11 cellular contexts compared by ENCODE assay signal in genomic region chr11:6746626-6747025, GRCh38. TPM values are rescaled to one million over a fixed set of nuclear protein-coding genes. Genes with fewer than 3 reads are reported as not detected.
DNase-seq lines count a peak whose midpoint lies in the region; ATAC-seq and TF ChIP-seq lines count a peak whose summit lies in the region.
"Had no signal": no experiment of that assay in that cellular context is flagged by ENCODE, and none has a peak within 500 bp of the region (broad histone marks: within the 10 kb centered on the region; RNA-seq: fewer than 3 reads in every experiment).

No MANE protein-coding gene starts in this region.

- ATAC-seq in GM21367 (IDR thresholded peaks at IDR 0.05; ENCODE audit: unreplicated experiment) (peak; percentile 11), gastrocnemius medialis (no peak), HG02885 (IDR thresholded peaks at IDR 0.05; ENCODE audit: poor library complexity, unreplicated experiment) (no peak)
- ATAC-seq: Panc1 had no signal

- CTCF ChIA-PET in CD8-positive, alpha-beta memory T cell (lab: Charles Lee): interaction anchor here (1.2 to 16.3 kb wide), 8 partner anchors 9 to 128 kb away, joined by 3 to 317 read pairs (median 6); partner anchors contain the start of genes MRPL17 and TPP1

- no peak overlapping the region for H3K4me3 Mint-ChIP-seq in CD8-positive, alpha-beta memory T cell
- no peak overlapping the region for H3K4me3 Mint-ChIP-seq in endodermal cell

- H3K27ac ChIP-seq in CD8-positive, alpha-beta memory T cell (ENCODE audit: low read depth, low read length): peak overlapping the region; percentile 64
- H3K27ac ChIP-seq in coronary artery: peak overlapping the region in 1 of 2 donors; percentile 18
- H3K27ac ChIP-seq in gastrocnemius medialis: peak overlapping the region; percentile 59 to 79 (median 70)
- no peak overlapping the region for H3K27ac ChIP-seq in endodermal cell (ENCODE audit: low read depth, low read length)

- H3K4me1 ChIP-seq in CD8-positive, alpha-beta memory T cell (ENCODE audit: insufficient read depth, low read length): peaks cover 42% of the 10 kb centered on the region
- H3K4me1 ChIP-seq in gastrocnemius medialis (peaks cover 0 to 5% of the 10 kb centered on the region in 2 donors), endodermal cell (ENCODE audit: control insufficient read depth, insufficient read depth, low read length) (no peaks in the 10 kb centered on the region)

- peaks cover 25 to 37% (median 27%) of the 10 kb centered on the region in 3 donors for H3K4me1 Mint-ChIP-seq in CD8-positive, alpha-beta memory T cell
- peaks cover 4% of the 10 kb centered on the region for H3K4me1 Mint-ChIP-seq in endodermal cell

- intact Hi-C loops in gastrocnemius medialis (cut with DNase I; ENCODE audit: low total_unique reads): no loop called here

- 89 to 100% methylated on average over 1 of the region's 1 CpG for WGBS in endodermal cell (ENCODE audit: insufficient coverage in 1 of 2, insufficient read length in 1 of 2), 2 experiments

- no peaks in the 10 kb centered on the region for H3K36me3 ChIP-seq in CD8-positive, alpha-beta memory T cell (ENCODE audit: insufficient read depth, low read length)
- H3K36me3 ChIP-seq in gastrocnemius medialis (no peaks in the 10 kb centered on the region), endodermal cell (ENCODE audit: control insufficient read depth, insufficient read depth, low read length) (no peaks in the 10 kb centered on the region)

- no peak overlapping the region for H3K27ac Mint-ChIP-seq in CD8-positive, alpha-beta memory T cell
- no peak overlapping the region for H3K27ac Mint-ChIP-seq in endodermal cell

- peaks cover 0 to 13% (median 8%) of the 10 kb centered on the region in 3 donors for H3K36me3 Mint-ChIP-seq in CD8-positive, alpha-beta memory T cell
- no peaks in the 10 kb centered on the region for H3K36me3 Mint-ChIP-seq in endodermal cell (ENCODE audit: low read depth)

- POLR2A ChIA-PET in CD8-positive, alpha-beta memory T cell (lab: Charles Lee): interaction anchor here (2.1 kb wide), 1 partner anchor 13 kb away, joined by 6 read pairs; no protein-coding TSS in a partner anchor

- no peaks in the 10 kb centered on the region for H3K9me3 Mint-ChIP-seq in CD8-positive, alpha-beta memory T cell
- H3K9me3 Mint-ChIP-seq in endodermal cell: no peaks in the 10 kb centered on the region

- in situ Hi-C loops in gastrocnemius medialis (cut with MboI; ENCODE audit: low sequenced_read_pairs in 4 of 4): no loop called here

- peak overlapping the region; percentile 73 for H3K4me3 ChIP-seq in CD8-positive, alpha-beta memory T cell (ENCODE audit: low read length)
- H3K4me3 ChIP-seq in coronary artery (peak overlapping the region; percentile 45), gastrocnemius medialis (peak overlapping the region; percentile 19 to 46 (median 32)), endodermal cell (ENCODE audit: low read length) (no peak overlapping the region)

- no peaks in the 10 kb centered on the region for H3K27me3 ChIP-seq in CD8-positive, alpha-beta memory T cell (ENCODE audit: insufficient read depth, low read length, poor library complexity, severe bottlenecking)
- no peaks in the 10 kb centered on the region for H3K27me3 ChIP-seq in gastrocnemius medialis
- H3K27me3 ChIP-seq in endodermal cell (ENCODE audit: control insufficient read depth, insufficient read depth, low read length, poor library complexity, severe bottlenecking): peaks cover 19% of the 10 kb centered on the region

- no peak for TF ChIP-seq POLR2A in gastrocnemius medialis (IDR thresholded peaks at IDR 0.05)

- DNase-seq in CD8-positive, alpha-beta memory T cell: no peak
- no peak for DNase-seq in coronary artery (ENCODE audit: low spot score)
- no peak for DNase-seq in gastrocnemius medialis
- no peak for DNase-seq in endodermal cell
- no peak for DNase-seq in GM19238 (ENCODE audit: insufficient read length, low spot score)
- no peak for DNase-seq in NCI-H1694 (lab: John Stamatoyannopoulos, UW)
- DNase-seq: IMR-90 had no signal

- H3K9me3 ChIP-seq in CD8-positive, alpha-beta memory T cell (ENCODE audit: low read length): no peaks in the 10 kb centered on the region
- H3K9me3 ChIP-seq in gastrocnemius medialis (no peaks in the 10 kb centered on the region), endodermal cell (ENCODE audit: control insufficient read depth, low read length) (no peaks in the 10 kb centered on the region)

- no peak overlapping the region for H3K9ac ChIP-seq in endodermal cell (ENCODE audit: extremely low read depth, low read length, poor library complexity, severe bottlenecking)

- no peaks in the 10 kb centered on the region for H3K27me3 Mint-ChIP-seq in CD8-positive, alpha-beta memory T cell
- peaks cover 6% of the 10 kb centered on the region for H3K27me3 Mint-ChIP-seq in endodermal cell (ENCODE audit: insufficient read depth)

- TF ChIP-seq CTCF in coronary artery (IDR thresholded peaks at IDR 0.05) (no peak), gastrocnemius medialis (IDR thresholded peaks at IDR 0.05 in 4 of 5, conservative IDR thresholded peaks at IDR 0.05 in 1 of 5) (no peak), endodermal cell (conservative IDR thresholded peaks at IDR 0.05) (no peak)

RNA-seq across cellular contexts. Expression of gene OR2AG2, which starts 25.1 kb away (rescaled TPM):
- not detected for total RNA-seq in CD8-positive, alpha-beta memory T cell
- polyA plus RNA-seq in CD8-positive, alpha-beta memory T cell: not detected
- total RNA-seq in gastrocnemius medialis (not detected), endodermal cell (under 1 TPM; 0.20 to 0.68 TPM)
- 0.14 TPM for polyA plus RNA-seq in endodermal cell (2013, experiment 1 of 2)
- not detected for polyA plus RNA-seq in endodermal cell (2013, experiment 2 of 2)

RNA-seq across cellular contexts. Expression of gene OR2AG1, which starts 36.2 kb away (rescaled TPM):
- not detected for total RNA-seq in CD8-positive, alpha-beta memory T cell
- polyA plus RNA-seq in CD8-positive, alpha-beta memory T cell: not detected
- total RNA-seq in gastrocnemius medialis: not detected
- total RNA-seq in endodermal cell: not detected
- not detected for polyA plus RNA-seq in endodermal cell (2013, experiment 1 of 2)
- polyA plus RNA-seq in endodermal cell (2013, experiment 2 of 2): not detected
- total RNA-seq: IMR-90, subcutaneous adipose tissue had no signal
- polyA plus RNA-seq: IMR-90 had no signal

RNA-seq across cellular contexts. Expression of gene OR6A2, which starts 52.9 kb away (rescaled TPM):
- not detected for total RNA-seq in CD8-positive, alpha-beta memory T cell
- polyA plus RNA-seq in CD8-positive, alpha-beta memory T cell: not detected
- total RNA-seq in gastrocnemius medialis (under 1 TPM in 1 of 4 donors, not detected in 3; 0.20 TPM), endodermal cell (under 1 TPM; 0.09 to 0.51 TPM)
- polyA plus RNA-seq in endodermal cell (2013, experiment 1 of 2): not detected
- not detected for polyA plus RNA-seq in endodermal cell (2013, experiment 2 of 2)
